ENCODE assay signal across 8 cellular contexts in genomic region chr7:44639701-44640321, GRCh38. TPM values are rescaled to one million over a fixed set of nuclear protein-coding genes. Genes with fewer than 3 reads are reported as not detected.
A peak's percentile ranks its signal among the peaks of the same experiment; 100 is the strongest.
DNase-seq lines count a peak whose midpoint lies in the region; ATAC-seq and TF ChIP-seq lines count a peak whose summit lies in the region.

No MANE protein-coding gene starts in this region.

- no peak for TF ChIP-seq EP300 in upper lobe of left lung (IDR thresholded peaks at IDR 0.05)

- H3K4me1 ChIP-seq in Peyer's patch, result peaks cover 16 to 56% (median 30%) of the 10 kb centered on the region in 4 donors
- H3K4me1 ChIP-seq in duodenal mucosa (ENCODE audit: control insufficient read depth in 1 of 2, insufficient read depth in 2 of 2, low read length in 2 of 2), result peaks cover 58% of the 10 kb centered on the region in 2 donors
- H3K4me1 ChIP-seq in mesodermal cell (ENCODE audit: control insufficient read depth, insufficient read depth, low read length, poor library complexity, severe bottlenecking), result peaks cover 33% of the 10 kb centered on the region
- H3K4me1 ChIP-seq in upper lobe of left lung, result peaks cover 37 to 59% (median 54%) of the 10 kb centered on the region in 4 donors

- H3K9me3 ChIP-seq in Peyer's patch, result no peaks in the 10 kb centered on the region
- H3K9me3 ChIP-seq in duodenal mucosa (ENCODE audit: control insufficient read depth in 1 of 2, low read length in 2 of 2), result no peaks in the 10 kb centered on the region
- H3K9me3 ChIP-seq in mesodermal cell (ENCODE audit: control insufficient read depth, low read length), result no peaks in the 10 kb centered on the region
- no peaks in the 10 kb centered on the region for H3K9me3 ChIP-seq in upper lobe of left lung

- H3K36me3 Mint-ChIP-seq in T-helper 2 cell treated with Interferon-gamma antibody and Interleukin-4, amounts not matched to agents 5 μg/mL and 100 μg/mL, for 36 hours (ENCODE audit: low read depth), result peaks cover 41% of the 10 kb centered on the region

- no peaks in the 10 kb centered on the region for H3K27me3 Mint-ChIP-seq in T-helper 2 cell treated with Interferon-gamma antibody and Interleukin-4, amounts not matched to agents 5 μg/mL and 100 μg/mL, for 36 hours (ENCODE audit: low read depth)

- no peaks in the 10 kb centered on the region for H3K27me3 ChIP-seq in Peyer's patch
- H3K27me3 ChIP-seq in duodenal mucosa (ENCODE audit: control insufficient read depth in 1 of 2, insufficient read depth in 2 of 2, low read length in 2 of 2), result no peaks in the 10 kb centered on the region
- H3K27me3 ChIP-seq in upper lobe of left lung, result no peaks in the 10 kb centered on the region

- H3K4me3 ChIP-seq in Peyer's patch (no peak overlapping the region), duodenal mucosa (ENCODE audit: low read depth in 1 of 2, low read length in 2 of 2) (peak overlapping the region in 1 of 2 donors; percentile 1), mesodermal cell (ENCODE audit: extremely low read depth, insufficient read depth, low read length, poor library complexity, severe bottlenecking) (peak overlapping the region; percentile 2), upper lobe of left lung (no peak overlapping the region)

- ATAC-seq in upper lobe of left lung (ENCODE audit: low FRiP score in 2 of 2), result peak in 1 of 2 donors; percentile 69
- ATAC-seq in HG03457 (IDR thresholded peaks at IDR 0.05; ENCODE audit: unreplicated experiment), result no peak

- no peaks in the 10 kb centered on the region for H3K9me3 Mint-ChIP-seq in T-helper 2 cell treated with Interferon-gamma antibody and Interleukin-4, amounts not matched to agents 5 μg/mL and 100 μg/mL, for 36 hours

- H3K36me3 ChIP-seq in Peyer's patch, result no peaks in the 10 kb centered on the region
- H3K36me3 ChIP-seq in duodenal mucosa (ENCODE audit: control insufficient read depth in 1 of 2, insufficient read depth in 2 of 2, low read length in 2 of 2), result peaks cover 0 to 6% of the 10 kb centered on the region in 2 donors
- H3K36me3 ChIP-seq in mesodermal cell (ENCODE audit: control insufficient read depth, insufficient read depth, low read length), result peaks cover 12% of the 10 kb centered on the region
- H3K36me3 ChIP-seq in upper lobe of left lung, result no peaks in the 10 kb centered on the region

- DNase-seq in T-helper 2 cell treated with Interferon-gamma antibody and Interleukin-4, amounts not matched to agents 5 μg/mL and 100 μg/mL, for 36 hours (ENCODE audit: low spot score), result no peak
- DNase-seq in T-helper 2 cell (no peak), Peyer's patch (no peak), upper lobe of left lung (peak in 1 of 2 donors; percentile 62), GM13976 (ENCODE audit: low spot score) (no peak)

- H3K27ac ChIP-seq in Peyer's patch, result peak overlapping the region; percentile 83 to 93 (median 90)
- peak overlapping the region; percentile 91 for H3K27ac ChIP-seq in duodenal mucosa (ENCODE audit: low read depth, low read length)
- H3K27ac ChIP-seq in mesodermal cell (ENCODE audit: low read depth, low read length, severe bottlenecking), result peak overlapping the region; percentile 93
- H3K27ac ChIP-seq in upper lobe of left lung, result peak overlapping the region; percentile 85 to 91 (median 86)

- peak overlapping the region; percentile 87 for H3K4me3 Mint-ChIP-seq in T-helper 2 cell treated with Interferon-gamma antibody and Interleukin-4, amounts not matched to agents 5 μg/mL and 100 μg/mL, for 36 hours

- H3K9ac ChIP-seq in duodenal mucosa (ENCODE audit: low read depth in 1 of 2, low read length in 2 of 2), result peak overlapping the region; percentile 63 to 65

- peaks cover 62% of the 10 kb centered on the region for H3K4me1 Mint-ChIP-seq in T-helper 2 cell treated with Interferon-gamma antibody and Interleukin-4, amounts not matched to agents 5 μg/mL and 100 μg/mL, for 36 hours (ENCODE audit: low read depth)

- TF ChIP-seq POLR2A in Peyer's patch (IDR thresholded peaks at IDR 0.05) (no peak), upper lobe of left lung (IDR thresholded peaks at IDR 0.05) (no peak)

- peak overlapping the region; percentile 100 for H3K27ac Mint-ChIP-seq in T-helper 2 cell treated with Interferon-gamma antibody and Interleukin-4, amounts not matched to agents 5 μg/mL and 100 μg/mL, for 36 hours

- WGBS in mesodermal cell (ENCODE audit: insufficient coverage in 2 of 2), 2 experiments, result 62 to 75% methylated on average over 6 to 8 of the region's 8 CpGs
- WGBS in upper lobe of left lung, 2 donors, result 29 to 34% methylated on average over 8 of the region's 8 CpGs

- in situ Hi-C loops in GM13976 (cut with MboI; ENCODE audit: low sequenced_read_pairs, unreplicated experiment), result no loop called here

- TF ChIP-seq CTCF in Peyer's patch (IDR thresholded peaks at IDR 0.05) (no peak), upper lobe of left lung (IDR thresholded peaks at IDR 0.05) (peak in 1 of 6 experiments; percentile 4), GM13976 (IDR thresholded peaks at IDR 0.05; ENCODE audit: borderline replicate concordance, control extremely low read depth, extremely low read depth, insufficient read depth, missing control alignments) (no peak)

RNA-seq across cellular contexts. Expression of gene OGDH, which starts 33.4 kb away (rescaled TPM):
- total RNA-seq in Peyer's patch (100 to 1,000 TPM in 3 of 4 donors, 10 to 100 TPM in 1; 88.3 to 246 (median 217) TPM), upper lobe of left lung (100 to 1,000 TPM in 4 of 6 donors, 10 to 100 TPM in 2; 76.1 to 160 (median 134) TPM)
- 39.8 TPM for polyA plus RNA-seq in mesodermal cell (2013, experiment 1 of 2)
- 36.7 TPM for polyA plus RNA-seq in mesodermal cell (2013, experiment 2 of 2)

RNA-seq across cellular contexts. Expression of gene TMED4, which starts 57.8 kb away (rescaled TPM):
- total RNA-seq in Peyer's patch (100 to 1,000 TPM in 3 of 4 donors, 10 to 100 TPM in 1; 80.9 to 319 (median 262) TPM), upper lobe of left lung (100 to 1,000 TPM in 4 of 6 donors, 10 to 100 TPM in 2; 78.8 to 205 (median 126) TPM)
- 97.2 TPM for polyA plus RNA-seq in mesodermal cell (2013, experiment 1 of 2)
- polyA plus RNA-seq in mesodermal cell (2013, experiment 2 of 2), result 81.6 TPM
